Comparison of ENCODE assay signal across 8 cellular contexts in genomic region chr5:172188033-172188892, GRCh38. TPM values are rescaled to one million over a fixed set of nuclear protein-coding genes. Genes with fewer than 3 reads are reported as not detected.
DNase-seq lines count a peak whose midpoint lies in the region; ATAC-seq lines count a peak whose summit lies in the region.

STK10 (minus strand) TSS chr5:172188224; CDS start chr5:172188042, 182 bp downstream.

- CTCF ChIA-PET in naive thymus-derived CD4-positive, alpha-beta T cell (lab: Charles Lee), result interaction anchor here (0.6 to 5.9 kb wide), 29 partner anchors 10 to 316 kb away, joined by 3 to 113 read pairs (median 4); partner anchors contain the start of gene FBXW11

- POLR2A ChIA-PET in naive thymus-derived CD4-positive, alpha-beta T cell (lab: Charles Lee), result interaction anchor here (0.7 to 9.8 kb wide), 12 partner anchors 16 to 183 kb away, joined by 3 to 562 read pairs (median 9); partner anchors contain the start of gene FBXW11

- H3K4me1 ChIP-seq in naive thymus-derived CD4-positive, alpha-beta T cell (ENCODE audit: control insufficient read depth in 2 of 2, insufficient read depth in 2 of 2, low read length in 2 of 2), result peaks cover 12 to 15% of the 10 kb centered on the region in 2 donors

- DNase-seq in EH (ENCODE audit: low read depth) (peak; percentile 94), RPMI7951 (ENCODE audit: low read depth) (peak; percentile 89), fibroblast of gingiva (ENCODE audit: low read depth) (peak; percentile 95)
- peak; percentile 86 for DNase-seq in activated T-helper 1 cell treated with anti-CD3 and anti-CD28 coated beads, Interleukin-12 subunit alpha, Interleukin-12 subunit beta, Interleukin-2, Interleukin-4 antibody, amounts not matched to agents 30 ng/mL and 10 ng/mL and 1 ng/mL, durations not matched to agents 14 hours and 24 hours and 36 hours (ENCODE audit: low spot score)
- DNase-seq in naive thymus-derived CD4-positive, alpha-beta T cell, result peak; percentile 82 to 92 (median 90)

- peaks cover 7% of the 10 kb centered on the region for H3K36me3 ChIP-seq in KOPT-K1 (ENCODE audit: insufficient read depth, low read length)
- peaks cover 0 to 9% (median 0%) of the 10 kb centered on the region in 3 experiments for H3K36me3 ChIP-seq in naive thymus-derived CD4-positive, alpha-beta T cell (ENCODE audit: control insufficient read depth in 2 of 3, insufficient read depth in 3 of 3, low read length in 3 of 3)

- no peaks in the 10 kb centered on the region for H3K27me3 ChIP-seq in naive thymus-derived CD4-positive, alpha-beta T cell (ENCODE audit: control insufficient read depth in 2 of 2, insufficient read depth in 2 of 2, low read length in 2 of 2)

- peak within 1 kb of the TSS; percentile 80 for H3K27ac ChIP-seq in KOPT-K1 (ENCODE audit: low read depth, low read length, poor library complexity, severe bottlenecking)
- H3K27ac ChIP-seq in naive thymus-derived CD4-positive, alpha-beta T cell (ENCODE audit: low read depth, low read length), result peak within 1 kb of the TSS; percentile 94

- H3K4me1 Mint-ChIP-seq in activated T-helper 1 cell treated with anti-CD3 and anti-CD28 coated beads, Interleukin-12 subunit alpha, Interleukin-12 subunit beta, Interleukin-2, Interleukin-4 antibody, amounts not matched to agents 30 ng/mL and 10 ng/mL and 1 ng/mL, durations not matched to agents 14 hours and 24 hours and 36 hours (ENCODE audit: low read depth), result peaks cover 38% of the 10 kb centered on the region
- H3K4me1 Mint-ChIP-seq in naive thymus-derived CD4-positive, alpha-beta T cell, result peaks cover 11 to 35% (median 25%) of the 10 kb centered on the region in 7 donors
- peaks cover 26% of the 10 kb centered on the region for H3K4me1 Mint-ChIP-seq in stimulated activated memory B cell treated with anti-CD40 and anti-IgM and Interleukin-4, amounts not matched to agents 10 μg/mL and 1 μg/mL and 100 μg/mL, for 72 hours

- peaks cover 8% of the 10 kb centered on the region for H3K36me3 Mint-ChIP-seq in activated T-helper 1 cell treated with anti-CD3 and anti-CD28 coated beads, Interleukin-12 subunit alpha, Interleukin-12 subunit beta, Interleukin-2, Interleukin-4 antibody, amounts not matched to agents 30 ng/mL and 10 ng/mL and 1 ng/mL, durations not matched to agents 14 hours and 24 hours and 36 hours (ENCODE audit: low read depth)
- peaks cover under 1 to 32% (median 4%) of the 10 kb centered on the region in 5 donors for H3K36me3 Mint-ChIP-seq in naive thymus-derived CD4-positive, alpha-beta T cell
- peaks cover 32% of the 10 kb centered on the region for H3K36me3 Mint-ChIP-seq in stimulated activated memory B cell treated with anti-CD40 and anti-IgM and Interleukin-4, amounts not matched to agents 10 μg/mL and 1 μg/mL and 100 μg/mL, for 72 hours

- peak within 1 kb of the TSS; percentile 99 for H3K27ac Mint-ChIP-seq in activated T-helper 1 cell treated with anti-CD3 and anti-CD28 coated beads, Interleukin-12 subunit alpha, Interleukin-12 subunit beta, Interleukin-2, Interleukin-4 antibody, amounts not matched to agents 30 ng/mL and 10 ng/mL and 1 ng/mL, durations not matched to agents 14 hours and 24 hours and 36 hours
- H3K27ac Mint-ChIP-seq in naive thymus-derived CD4-positive, alpha-beta T cell, result peak within 1 kb of the TSS; percentile 91 to 100 (median 97)
- H3K27ac Mint-ChIP-seq in stimulated activated memory B cell treated with anti-CD40 and anti-IgM and Interleukin-4, amounts not matched to agents 10 μg/mL and 1 μg/mL and 100 μg/mL, for 72 hours, result peak within 1 kb of the TSS; percentile 89

- peak within 1 kb of the TSS; percentile 99 for H3K4me3 Mint-ChIP-seq in activated T-helper 1 cell treated with anti-CD3 and anti-CD28 coated beads, Interleukin-12 subunit alpha, Interleukin-12 subunit beta, Interleukin-2, Interleukin-4 antibody, amounts not matched to agents 30 ng/mL and 10 ng/mL and 1 ng/mL, durations not matched to agents 14 hours and 24 hours and 36 hours
- H3K4me3 Mint-ChIP-seq in naive thymus-derived CD4-positive, alpha-beta T cell, result peak within 1 kb of the TSS; percentile 96 to 100 (median 99)
- peak within 1 kb of the TSS; percentile 97 for H3K4me3 Mint-ChIP-seq in stimulated activated memory B cell treated with anti-CD40 and anti-IgM and Interleukin-4, amounts not matched to agents 10 μg/mL and 1 μg/mL and 100 μg/mL, for 72 hours

- H3K27me3 Mint-ChIP-seq in activated T-helper 1 cell treated with anti-CD3 and anti-CD28 coated beads, Interleukin-12 subunit alpha, Interleukin-12 subunit beta, Interleukin-2, Interleukin-4 antibody, amounts not matched to agents 30 ng/mL and 10 ng/mL and 1 ng/mL, durations not matched to agents 14 hours and 24 hours and 36 hours (ENCODE audit: insufficient read depth), result peaks cover 8% of the 10 kb centered on the region
- peaks cover 0 to 11% (median 0%) of the 10 kb centered on the region in 5 donors for H3K27me3 Mint-ChIP-seq in naive thymus-derived CD4-positive, alpha-beta T cell
- no peaks in the 10 kb centered on the region for H3K27me3 Mint-ChIP-seq in stimulated activated memory B cell treated with anti-CD40 and anti-IgM and Interleukin-4, amounts not matched to agents 10 μg/mL and 1 μg/mL and 100 μg/mL, for 72 hours

- ATAC-seq in GM21825 (IDR thresholded peaks at IDR 0.05; ENCODE audit: unreplicated experiment), result peak; percentile 66
- ATAC-seq in naive thymus-derived CD4-positive, alpha-beta T cell, result peak; percentile 86
- peak; percentile 91 for ATAC-seq in stimulated activated memory B cell treated with anti-CD40 and anti-IgM and Interleukin-4, amounts not matched to agents 10 μg/mL and 1 μg/mL and 100 μg/mL, for 72 hours

- H3K9me3 ChIP-seq in KOPT-K1 (ENCODE audit: insufficient read depth, low read length, poor library complexity, severe bottlenecking), result no peaks in the 10 kb centered on the region
- no peaks in the 10 kb centered on the region for H3K9me3 ChIP-seq in naive thymus-derived CD4-positive, alpha-beta T cell (ENCODE audit: control insufficient read depth in 2 of 3, low read length in 3 of 3)

- H3K4me3 ChIP-seq in naive thymus-derived CD4-positive, alpha-beta T cell (ENCODE audit: low read length), result peak within 1 kb of the TSS; percentile 89

- H3K9me3 Mint-ChIP-seq in activated T-helper 1 cell treated with anti-CD3 and anti-CD28 coated beads, Interleukin-12 subunit alpha, Interleukin-12 subunit beta, Interleukin-2, Interleukin-4 antibody, amounts not matched to agents 30 ng/mL and 10 ng/mL and 1 ng/mL, durations not matched to agents 14 hours and 24 hours and 36 hours, result no peaks in the 10 kb centered on the region
- H3K9me3 Mint-ChIP-seq in naive thymus-derived CD4-positive, alpha-beta T cell, result peaks cover 0 to 2% (median 0%) of the 10 kb centered on the region in 11 donors
- no peaks in the 10 kb centered on the region for H3K9me3 Mint-ChIP-seq in stimulated activated memory B cell treated with anti-CD40 and anti-IgM and Interleukin-4, amounts not matched to agents 10 μg/mL and 1 μg/mL and 100 μg/mL, for 72 hours

- intact Hi-C loops in activated T-helper 1 cell treated with anti-CD3 and anti-CD28 coated beads, Interleukin-12 subunit alpha, Interleukin-12 subunit beta, Interleukin-2, Interleukin-4 antibody, amounts not matched to agents 30 ng/mL and 10 ng/mL and 1 ng/mL, durations not matched to agents 14 hours and 24 hours and 36 hours (cut with micrococcal nuclease), result loop anchor here (1.0 to 5.0 kb wide), 11 partner anchors 37 to 801 kb away; partner anchors contain the start of gene NPM1
- intact Hi-C loops in naive thymus-derived CD4-positive, alpha-beta T cell (cut with micrococcal nuclease), result loop anchor here (1.0 to 10.0 kb wide), 20 partner anchors 13 to 1856 kb away; partner anchors contain the start of genes FBXW11 (in 2 of the 2), NPM1 (in 2 of the 2), UBTD2 (in 2 of the 2) and BNIP1 (in 1 of the 2)

RNA-seq across cellular contexts. Expression of gene STK10, which starts in this region (rescaled TPM):
- 20.1 and 21.1 TPM in 2 replicates for total RNA-seq in RPMI7951 (2014; rRNA removed; shearing (Covaris generic))
- 88.6 and 91.9 TPM in 2 replicates for total RNA-seq in activated T-helper 1 cell treated with anti-CD3 and anti-CD28 coated beads, Interleukin-12 subunit alpha, Interleukin-12 subunit beta, Interleukin-2, Interleukin-4 antibody, amounts not matched to agents 30 ng/mL and 10 ng/mL and 1 ng/mL, durations not matched to agents 14 hours and 24 hours and 36 hours
- total RNA-seq in naive thymus-derived CD4-positive, alpha-beta T cell, result 100 to 1,000 TPM; 244 to 474 (median 311) TPM
- polyA plus RNA-seq in naive thymus-derived CD4-positive, alpha-beta T cell, result 100 to 1,000 TPM in 1 of 2 donors, 10 to 100 TPM in 1; 55.7 to 141 TPM

Comparison
In these comparisons a context has a peak if more than half of its experiments do, and no peak if none do; other contexts are left out.
1. Peak in every context shown above with its lines: DNase-seq, ATAC-seq, H3K4me3 ChIP-seq and H3K27ac ChIP-seq.